In genomic region chr14:67358914-67359313, GRCh38 we compare ENCODE assay signal across 8 cellular contexts.
DNase-seq lines count a peak whose midpoint lies in the region; ATAC-seq and TF ChIP-seq lines count a peak whose summit lies in the region.

No MANE protein-coding gene starts in this region.

- H3K36me3 Mint-ChIP-seq in nephron (ENCODE audit: low read depth) = peaks cover 3% of the 10 kb centered on the region

- no peak for TF ChIP-seq CTCF in NB4 (IDR thresholded peaks at IDR 0.05; ENCODE audit: low read depth, low read length)
- no peak for TF ChIP-seq CTCF in nephron (IDR thresholded peaks at IDR 0.05; ENCODE audit: unreplicated experiment in 3 of 3)

- H3K27ac Mint-ChIP-seq in nephron = peak overlapping the region; percentile 98 to 100 (median 99)

- H3K4me1 ChIP-seq in duodenal mucosa (ENCODE audit: control insufficient read depth in 1 of 2, insufficient read depth in 2 of 2, low read length in 2 of 2) = peaks cover 40 to 48% of the 10 kb centered on the region in 2 donors

- H3K4me3 ChIP-seq in NB4 (ENCODE audit: low read depth, low read length) (peak overlapping the region; percentile 96), duodenal mucosa (ENCODE audit: low read depth in 1 of 2, low read length in 2 of 2) (peak overlapping the region; percentile 95 to 97)

- no peaks in the 10 kb centered on the region for H3K36me3 ChIP-seq in duodenal mucosa (ENCODE audit: control insufficient read depth in 1 of 2, insufficient read depth in 2 of 2, low read length in 2 of 2)

- no peaks in the 10 kb centered on the region for H3K27me3 Mint-ChIP-seq in nephron (ENCODE audit: low read depth)

- no peak for ATAC-seq in GM18511 (IDR thresholded peaks at IDR 0.05; ENCODE audit: unreplicated experiment)

- H3K9me3 Mint-ChIP-seq in nephron = no peaks in the 10 kb centered on the region

- H3K27ac ChIP-seq in duodenal mucosa (ENCODE audit: low read depth, low read length) = no peak overlapping the region

- DNase-seq in ELR (ENCODE audit: low read depth) (peak; percentile 34), NB4 (ENCODE audit: low read depth) (peak; percentile 7), putamen (ENCODE audit: low spot score) (no peak), NCI-H1436 (lab: John Stamatoyannopoulos, UW) (no peak)
- DNase-seq in stimulated activated CD4-positive, alpha-beta T cell treated with anti-CD3 and anti-CD28 coated beads, Interleukin-4, amount 100 ng/mL, for 1 hour = no peak

- H3K27me3 ChIP-seq in duodenal mucosa (ENCODE audit: control insufficient read depth in 1 of 2, insufficient read depth in 2 of 2, low read length in 2 of 2) = no peaks in the 10 kb centered on the region

- H3K4me1 Mint-ChIP-seq in nephron = peaks cover 56% of the 10 kb centered on the region

- H3K9ac ChIP-seq in duodenal mucosa (ENCODE audit: low read depth in 1 of 2, low read length in 2 of 2) = peak overlapping the region; percentile 88 to 93

- no peak for TF ChIP-seq POLR2A in NB4 (IDR thresholded peaks at IDR 0.05; ENCODE audit: extremely low read depth, insufficient read length)

- no peaks in the 10 kb centered on the region for H3K9me3 ChIP-seq in duodenal mucosa (ENCODE audit: control insufficient read depth in 1 of 2, low read length in 2 of 2)

- H3K4me3 Mint-ChIP-seq in nephron = peak overlapping the region; percentile 99 to 100 (median 99)

Comparison
In these comparisons a context has a peak if more than half of its experiments do, and no peak if none do; other contexts are left out.
1. DNase-seq: peak in ELR (single experiment) and NB4 (single experiment); none in putamen (single experiment), NCI-H1436 (single experiment) and stimulated activated CD4-positive, alpha-beta T cell treated with anti-CD3 and anti-CD28 coated beads, Interleukin-4, amount 100 ng/mL, for 1 hour (single experiment).